Comparison of ENCODE assay signal across 22 cellular contexts in genomic region chr1:157200451-157200850, GRCh38.
DNase-seq lines count a peak whose midpoint lies in the region; ATAC-seq, FAIRE-seq and TF ChIP-seq lines count a peak whose summit lies in the region.
"Had no signal": no experiment of that assay in that cellular context is flagged by ENCODE, and none has a peak within 500 bp of the region (broad histone marks: within the 10 kb centered on the region; RNA-seq: fewer than 3 reads in every experiment).

No MANE protein-coding gene starts in this region.

- H3K4me3 ChIP-seq in HepG2 (replicated peaks in 1 of 3; ENCODE audit: insufficient read depth in 1 of 3, low read depth in 2 of 3, low read length in 3 of 3) (no peak overlapping the region), right lobe of liver (no peak overlapping the region), esophagus muscularis mucosa (no peak overlapping the region), mesendoderm (ENCODE audit: low read length) (no peak overlapping the region)
- H3K4me3 ChIP-seq: A549; BLaER1 treated with 17β-estradiol and CSF1 and Interleukin-3, amounts not matched to agents 10 nM and 100 nM; GM23338 had no signal

- DNase-seq in HepG2 (ENCODE audit: low spot score) = no peak
- no peak for DNase-seq in right lobe of liver
- DNase-seq in esophagus muscularis mucosa (ENCODE audit: extremely low spot score) = peak; percentile 89
- no peak for DNase-seq in mesendoderm
- no peak for DNase-seq in NCI-H187 (lab: John Stamatoyannopoulos, UW)
- no peak for DNase-seq in HT-29 (ENCODE audit: low spot score)
- DNase-seq: 8988T; ACHN; AML-193; BE2C; CD4-positive, alpha-beta T cell; CD8-positive, alpha-beta memory T cell; DMS53; DMS79 treated with DMSO at 0.1 percent for 48 hours; GF-D8; HCEC 1CT had no signal

- H3K23ac ChIP-seq in mesendoderm (ENCODE audit: low read length) = no peak overlapping the region

- H3K27ac ChIP-seq in HepG2 (ENCODE audit: extremely low read length, insufficient read depth, low read length) = no peak overlapping the region
- H3K27ac ChIP-seq in right lobe of liver = no peak overlapping the region
- no peak overlapping the region for H3K27ac ChIP-seq in esophagus muscularis mucosa (replicated peaks in 1 of 4)
- H3K27ac ChIP-seq in mesendoderm (ENCODE audit: low read depth, low read length) = no peak overlapping the region
- H3K27ac ChIP-seq: A549; BLaER1 treated with 17β-estradiol and CSF1 and Interleukin-3, amounts not matched to agents 10 nM and 100 nM had no signal

- H2BK120ac ChIP-seq in mesendoderm (ENCODE audit: low read depth, low read length) = no peak overlapping the region

- no peak overlapping the region for H2BK15ac ChIP-seq in mesendoderm (replicated peaks; ENCODE audit: low read depth)

- H2AK5ac ChIP-seq in mesendoderm (ENCODE audit: low read length) = no peak overlapping the region

- H3K4me1 ChIP-seq in HepG2 (ENCODE audit: insufficient read depth, low read length) (peaks cover 52% of the 10 kb centered on the region), right lobe of liver (no peaks in the 10 kb centered on the region), esophagus muscularis mucosa (no peaks in the 10 kb centered on the region), mesendoderm (ENCODE audit: control insufficient read depth, low read depth, low read length) (peaks cover 4% of the 10 kb centered on the region)
- H3K4me1 ChIP-seq: A549, BE2C had no signal

- H3K79me1 ChIP-seq in mesendoderm (ENCODE audit: low read length) = no peaks in the 10 kb centered on the region

- no peaks in the 10 kb centered on the region for H3K9me3 ChIP-seq in HepG2 (ENCODE audit: low read length)
- no peaks in the 10 kb centered on the region for H3K9me3 ChIP-seq in right lobe of liver
- no peaks in the 10 kb centered on the region for H3K9me3 ChIP-seq in esophagus muscularis mucosa
- H3K9me3 ChIP-seq: A549; BE2C; BLaER1 treated with 17β-estradiol and CSF1 and Interleukin-3, amounts not matched to agents 10 nM and 100 nM had no signal

- H3K36me3 ChIP-seq in HepG2 (replicated peaks in 1 of 2; ENCODE audit: control insufficient read depth in 1 of 2, insufficient read depth in 2 of 2, low read length in 2 of 2) (no peaks in the 10 kb centered on the region), right lobe of liver (no peaks in the 10 kb centered on the region), esophagus muscularis mucosa (no peaks in the 10 kb centered on the region), mesendoderm (ENCODE audit: control insufficient read depth, insufficient read depth, low read length) (no peaks in the 10 kb centered on the region)
- H3K36me3 ChIP-seq: BE2C; BLaER1 treated with 17β-estradiol and CSF1 and Interleukin-3, amounts not matched to agents 10 nM and 100 nM had no signal

- POLR2A ChIA-PET in HepG2 (lab: Yijun Ruan, JAX) = no interaction called here

- no peak for FAIRE-seq in HepG2 (lab: Jason Lieb, UNC)
- FAIRE-seq: A549, GM12891, GM18507, H54 had no signal

- H3K4ac ChIP-seq in mesendoderm (ENCODE audit: low read depth, low read length) = no peak overlapping the region

- CTCF ChIA-PET in HepG2 (lab: Yijun Ruan, JAX; ENCODE audit: low intra/inter-chr PET ratio, low total read pairs) = no interaction called here

- ATAC-seq in HepG2 (no peak), right lobe of liver (no peak)
- ATAC-seq: A549, GM23338 had no signal

- BruUV-seq in HepG2 (replicated peaks; lab: Mats Ljungman, UMichigan) = no TSS peak

- no peak overlapping the region for H2AFZ ChIP-seq in HepG2 (ENCODE audit: low read length)
- H2AFZ ChIP-seq: GM23338 had no signal

- no peak for TF ChIP-seq RAD21 in HepG2 (CRISPR knock-in tag; IDR thresholded peaks at IDR 0.05)

- H4K8ac ChIP-seq in mesendoderm (ENCODE audit: low read depth, low read length) = no peak overlapping the region

- H3K56ac ChIP-seq in mesendoderm (ENCODE audit: low read length) = no peak overlapping the region

- H3K79me2 ChIP-seq in HepG2 (ENCODE audit: insufficient read depth, low read length) = no peaks in the 10 kb centered on the region
- no peaks in the 10 kb centered on the region for H3K79me2 ChIP-seq in mesendoderm (ENCODE audit: control insufficient read depth, insufficient read depth, low read length)

- peak overlapping the region; percentile 27 for H2BK5ac ChIP-seq in mesendoderm (ENCODE audit: low read length)

- in situ Hi-C loops in HepG2 (cut with HindIII; ENCODE audit: extremely low pct_ligation_motif_present, low pct_unique_long_range_greater_than_20kb) = no loop called here

- WGBS in HepG2 (ENCODE audit: low lambda C conversion rate) = 54% methylated on average over 7 of the region's 8 CpGs
- 62% methylated on average over 7 of the region's 8 CpGs for WGBS in right lobe of liver (ENCODE audit: insufficient coverage, low coverage, low lambda C conversion rate, missing lambda C conversion rate)
- 71% methylated on average over 8 of the region's 8 CpGs for WGBS in esophagus muscularis mucosa
- WGBS in mesendoderm (ENCODE audit: extremely low coverage, insufficient coverage, low lambda C conversion rate) = no CpG with 5 or more reads among the region's 8 CpGs

- TF ChIP-seq POLR2A in HepG2 (IDR thresholded peaks at IDR 0.05; ENCODE audit: insufficient read depth in 1 of 2, low read depth in 2 of 2, low read length in 2 of 2) (no peak), right lobe of liver (IDR thresholded peaks at IDR 0.05) (no peak), esophagus muscularis mucosa (IDR thresholded peaks at IDR 0.05; ENCODE audit: low read depth) (no peak)

- no peak for TF ChIP-seq CTCF in HepG2 (CRISPR knock-in tag; IDR thresholded peaks at IDR 0.05)
- no peak for TF ChIP-seq CTCF in right lobe of liver (IDR thresholded peaks at IDR 0.05)
- no peak for TF ChIP-seq CTCF in esophagus muscularis mucosa (IDR thresholded peaks at IDR 0.05)

- H3K4me2 ChIP-seq in HepG2 (ENCODE audit: low read depth, low read length) (no peak overlapping the region), mesendoderm (ENCODE audit: low read length) (no peak overlapping the region)
- H3K4me2 ChIP-seq: A549; BLaER1 treated with 17β-estradiol and CSF1 and Interleukin-3, amounts not matched to agents 10 nM and 100 nM; GM23338 had no signal

- H3K27me3 ChIP-seq in HepG2 (ENCODE audit: control insufficient read depth in 1 of 2, insufficient read depth in 2 of 2, low read length in 2 of 2) (no peaks in the 10 kb centered on the region; a peak in 1 of 5 replicates), right lobe of liver (no peaks in the 10 kb centered on the region), esophagus muscularis mucosa (peaks cover 0 to 45% (median 3%) of the 10 kb centered on the region in 4 donors), mesendoderm (ENCODE audit: insufficient read depth, low read length, poor library complexity) (no peaks in the 10 kb centered on the region)
- H3K27me3 ChIP-seq: BLaER1 treated with 17β-estradiol and CSF1 and Interleukin-3, amounts not matched to agents 10 nM and 100 nM had no signal

- no peak overlapping the region for H3K18ac ChIP-seq in mesendoderm (ENCODE audit: low read length)

- intact Hi-C loops in HepG2 (cut with micrococcal nuclease; ENCODE audit: unreplicated experiment) (no loop called here), right lobe of liver (cut with DNase I) (no loop called here), esophagus muscularis mucosa (cut with DNase I) (no loop called here)

- no peaks in the 10 kb centered on the region for H4K20me1 ChIP-seq in HepG2 (ENCODE audit: insufficient read depth, low read length)
- H4K20me1 ChIP-seq: BLaER1 treated with 17β-estradiol and CSF1 and Interleukin-3, amounts not matched to agents 10 nM and 100 nM had no signal

- H4K5ac ChIP-seq in mesendoderm (ENCODE audit: low read length) = no peak overlapping the region

- TF ChIP-seq EP300 in HepG2 (IDR thresholded peaks at IDR 0.05; ENCODE audit: low read depth in 2 of 2, low read length in 2 of 2) (no peak), HepG2 (CRISPR knock-in tag; IDR thresholded peaks at IDR 0.05; ENCODE audit: borderline replicate concordance) (no peak), esophagus muscularis mucosa (IDR thresholded peaks at IDR 0.05) (no peak)

- H3K9ac ChIP-seq in HepG2 (ENCODE audit: insufficient read depth, low read depth, low read length) = no peak overlapping the region
- H3K9ac ChIP-seq in mesendoderm (ENCODE audit: low read length) = no peak overlapping the region
- H3K9ac ChIP-seq: BLaER1 treated with 17β-estradiol and CSF1 and Interleukin-3, amounts not matched to agents 10 nM and 100 nM had no signal

TF ChIP-seq in HepG2, 621 proteins besides CTCF, POLR2A, EP300 and RAD21:
- TF ChIP-seq SNAI1 (CRISPR knock-in tag; IDR thresholded peaks at IDR 0.05; ENCODE audit: borderline replicate concordance) (no peak), ZNF567 (CRISPR knock-in tag; IDR thresholded peaks at IDR 0.05; ENCODE audit: borderline replicate concordance) (no peak), MTA3 (CRISPR knock-in tag; IDR thresholded peaks at IDR 0.05) (no peak), RBM39 (IDR thresholded peaks at IDR 0.05; ENCODE audit: low read depth, low read length, poor library complexity, severe bottlenecking) (no peak), YEATS2 (CRISPR knock-in tag; IDR thresholded peaks at IDR 0.05; ENCODE audit: borderline replicate concordance) (no peak), SMC3 (IDR thresholded peaks at IDR 0.05; ENCODE audit: low read length) (peak; percentile 11; the same call in 1 of the 2 replicates), MLLT10 (CRISPR knock-in tag; IDR thresholded peaks at IDR 0.05) (no peak), IKZF1 (IDR thresholded peaks at IDR 0.05) (no peak)
